ENCODE assay signal across 13 cellular contexts in the genomic region with DNA sequence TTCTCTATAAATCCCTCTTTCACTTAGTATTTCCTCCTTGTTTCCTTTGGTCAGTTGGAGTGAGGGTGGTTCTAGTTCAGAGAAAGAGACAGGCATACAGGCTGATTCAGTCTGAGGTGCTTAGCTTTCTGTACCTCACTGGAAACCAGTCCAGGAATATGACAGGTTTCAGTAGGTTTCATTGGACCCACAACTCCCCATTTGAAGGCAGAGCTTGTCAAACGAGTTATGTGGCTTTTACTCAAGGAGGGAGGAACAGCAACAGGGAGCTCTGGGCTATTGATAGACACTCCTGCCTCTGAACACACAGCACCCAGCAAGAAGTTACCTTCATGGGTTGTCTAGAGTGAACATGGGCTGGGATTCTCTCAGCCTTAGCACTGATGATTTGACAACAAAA. TPM values are rescaled to one million over a fixed set of nuclear protein-coding genes. Genes with fewer than 3 reads are reported as not detected.
A peak's percentile ranks its signal among the peaks of the same experiment; 100 is the strongest.
DNase-seq lines count a peak whose midpoint lies in the region; ATAC-seq and TF ChIP-seq lines count a peak whose summit lies in the region.
"Had no signal": no experiment of that assay in that cellular context is flagged by ENCODE, and none has a peak within 500 bp of the region (broad histone marks: within the 10 kb centered on the region; RNA-seq: fewer than 3 reads in every experiment).

No MANE protein-coding gene starts in this region.

- H3K9ac ChIP-seq in endodermal cell (ENCODE audit: extremely low read depth, low read length, poor library complexity, severe bottlenecking), result no peak overlapping the region

- H3K27ac ChIP-seq in ACC112 (ENCODE audit: low read depth, low read length) (0 out of 2 replicates have a peak overlapping the region, but pooled peaks have one; percentile 23), endodermal cell (ENCODE audit: low read depth, low read length) (no peak overlapping the region), osteoblast (ENCODE audit: low read depth, low read length) (peak overlapping the region; percentile 56)

- H3K4me3 ChIP-seq in ACC112 (ENCODE audit: low read depth, low read length) (no peak overlapping the region), endodermal cell (ENCODE audit: low read length) (no peak overlapping the region), osteoblast (ENCODE audit: insufficient read depth, low read length) (no peak overlapping the region)

- no peaks in the 10 kb centered on the region for H3K9me3 ChIP-seq in endodermal cell (ENCODE audit: control insufficient read depth, low read length)
- no peaks in the 10 kb centered on the region for H3K9me3 ChIP-seq in osteoblast (ENCODE audit: low read depth, low read length)

- peaks cover 25% of the 10 kb centered on the region for H4K20me1 ChIP-seq in osteoblast (ENCODE audit: insufficient read depth, low read length)

- no peaks in the 10 kb centered on the region for H3K9me3 Mint-ChIP-seq in endodermal cell

- ATAC-seq in GM19397 (IDR thresholded peaks at IDR 0.05; ENCODE audit: unreplicated experiment), result no peak
- no peak for ATAC-seq in GM21367 (IDR thresholded peaks at IDR 0.05; ENCODE audit: unreplicated experiment)

- H3K36me3 ChIP-seq in ACC112 (ENCODE audit: insufficient read depth, low read length) (peaks cover 9% of the 10 kb centered on the region; the same call in 1 of the 2 replicates), endodermal cell (ENCODE audit: control insufficient read depth, insufficient read depth, low read length) (peaks cover 33% of the 10 kb centered on the region), osteoblast (ENCODE audit: insufficient read depth, low read length) (peaks cover 21% of the 10 kb centered on the region)

- WGBS in endodermal cell (ENCODE audit: insufficient coverage in 1 of 2, insufficient read length in 1 of 2), 2 experiments, result 73 to 75% methylated on average over 1 of the region's 1 CpG

- peak; percentile 42 for DNase-seq in NCI-H2029 treated with DMSO at 0.1 percent for 48 hours (lab: John Stamatoyannopoulos, UW)
- DNase-seq in endodermal cell, result no peak
- peak; percentile 22 for DNase-seq in osteoblast (ENCODE audit: insufficient read length, low spot score, missing footprints)
- DNase-seq in NCI-H1048 (lab: John Stamatoyannopoulos, UW), result no peak
- DNase-seq in stimulated activated CD4-positive, alpha-beta T cell treated with anti-CD3 and anti-CD28 coated beads, Interleukin-4, amount 100 ng/mL, for 4 hours, result no peak
- DNase-seq: activated effector memory CD4-positive, alpha-beta T cell treated with Interleukin-2 at 50 U/mL for 16 hours; COR-L47; NCI-H1105 treated with DMSO at 0.1 percent for 48 hours; SW 1271 had no signal

- H3K27me3 Mint-ChIP-seq in endodermal cell (ENCODE audit: insufficient read depth), result no peaks in the 10 kb centered on the region

- H3K4me1 ChIP-seq in ACC112 (ENCODE audit: control insufficient read depth, insufficient read depth, low read length, unreplicated experiment), result peaks cover 67% of the 10 kb centered on the region
- H3K4me1 ChIP-seq in endodermal cell (ENCODE audit: control insufficient read depth, insufficient read depth, low read length), result peaks cover 49% of the 10 kb centered on the region
- peaks cover 85% of the 10 kb centered on the region for H3K4me1 ChIP-seq in osteoblast (ENCODE audit: insufficient read depth, low read length)

- H2AFZ ChIP-seq in ACC112 (ENCODE audit: low read length, unreplicated experiment) (no peak overlapping the region), osteoblast (ENCODE audit: low read length) (no peak overlapping the region)

- peaks cover 87% of the 10 kb centered on the region for H3K79me2 ChIP-seq in ACC112 (ENCODE audit: control insufficient read depth, insufficient read depth, low read length, unreplicated experiment)
- H3K79me2 ChIP-seq in osteoblast (ENCODE audit: insufficient read depth, low read length), result peaks cover 89% of the 10 kb centered on the region

- H3K27ac Mint-ChIP-seq in endodermal cell, result peak overlapping the region; percentile 28

- no peak overlapping the region for H3K4me2 ChIP-seq in osteoblast (ENCODE audit: insufficient read depth, low read length)

- H3K4me3 Mint-ChIP-seq in endodermal cell, result no peak overlapping the region

- H3K36me3 Mint-ChIP-seq in endodermal cell (ENCODE audit: low read depth), result peaks cover 15% of the 10 kb centered on the region

- peaks cover 66% of the 10 kb centered on the region for H3K4me1 Mint-ChIP-seq in endodermal cell

- TF ChIP-seq CTCF in endodermal cell (conservative IDR thresholded peaks at IDR 0.05), result no peak
- no peak for TF ChIP-seq CTCF in osteoblast (IDR thresholded peaks at IDR 0.05; ENCODE audit: extremely low read depth, low read depth, low read length)

- no peaks in the 10 kb centered on the region for H3K27me3 ChIP-seq in ACC112 (ENCODE audit: insufficient read depth, low read length)
- no peaks in the 10 kb centered on the region for H3K27me3 ChIP-seq in endodermal cell (ENCODE audit: control insufficient read depth, insufficient read depth, low read length, poor library complexity, severe bottlenecking)
- no peaks in the 10 kb centered on the region for H3K27me3 ChIP-seq in osteoblast (ENCODE audit: insufficient read depth, low read length)

RNA-seq across cellular contexts. Expression of a gene that starts 14.5 kb away (rescaled TPM):
- total RNA-seq in endodermal cell (100 to 1,000 TPM; 378 to 437 TPM), osteoblast (204 and 229 TPM in 2 replicates)
- 322 TPM for polyA plus RNA-seq in endodermal cell (2013, experiment 1 of 2)
- polyA plus RNA-seq in endodermal cell (2013, experiment 2 of 2), result 298 TPM

RNA-seq across cellular contexts. Expression of a gene that starts 43.0 kb away (rescaled TPM):
- total RNA-seq in endodermal cell (100 to 1,000 TPM; 303 to 334 TPM), osteoblast (210 and 317 TPM in 2 replicates)
- polyA plus RNA-seq in endodermal cell (2013, experiment 1 of 2), result 248 TPM
- 218 TPM for polyA plus RNA-seq in endodermal cell (2013, experiment 2 of 2)

RNA-seq across cellular contexts. Expression of a gene that starts 44.2 kb away (rescaled TPM):
- total RNA-seq in endodermal cell (10 to 100 TPM; 12.3 to 17.8 TPM), osteoblast (under 0.01 and 0.72 TPM in 2 replicates)
- 3.8 TPM for polyA plus RNA-seq in endodermal cell (2013, experiment 1 of 2)
- 5.5 TPM for polyA plus RNA-seq in endodermal cell (2013, experiment 2 of 2)
- total RNA-seq: fibroblast of villous mesenchyme had no signal

Comparison
In these comparisons a context has a peak if more than half of its experiments do, and no peak if none do; other contexts are left out.
1. DNase-seq: peak in NCI-H2029 treated with DMSO at 0.1 percent for 48 hours (single experiment) and osteoblast (single experiment); none in endodermal cell (single experiment), NCI-H1048 (single experiment) and stimulated activated CD4-positive, alpha-beta T cell treated with anti-CD3 and anti-CD28 coated beads, Interleukin-4, amount 100 ng/mL, for 4 hours (0 of 2).